Comparison of ENCODE assay signal across 1 cellular context in the genomic region with DNA sequence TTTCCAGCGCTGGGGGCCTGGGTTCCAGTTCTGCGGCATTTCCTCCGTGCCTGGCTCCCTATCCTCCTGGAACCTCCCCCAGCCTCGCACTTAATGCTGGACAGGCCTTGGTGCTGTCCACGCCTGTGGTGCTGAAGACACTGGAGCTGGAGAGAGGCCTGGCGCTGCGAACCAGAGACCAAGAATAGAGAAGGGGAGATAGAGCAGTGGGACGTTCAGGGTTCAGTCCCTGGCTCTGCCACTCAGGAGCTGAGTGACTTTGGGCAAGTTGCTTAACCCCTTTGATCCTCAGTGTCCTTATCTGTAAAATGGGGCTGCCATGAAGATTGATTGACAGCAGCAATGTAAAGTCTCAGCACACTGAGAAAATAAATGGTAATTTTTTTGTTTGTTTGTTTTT.
TF ChIP-seq lines count a peak whose summit lies in the region.

No MANE protein-coding gene starts in this region.

TF ChIP-seq in HepG2, 621 proteins besides CTCF, POLR2A, EP300 and RAD21 (continued from another document and continues in another):
- TF ChIP-seq, protein P1, sequence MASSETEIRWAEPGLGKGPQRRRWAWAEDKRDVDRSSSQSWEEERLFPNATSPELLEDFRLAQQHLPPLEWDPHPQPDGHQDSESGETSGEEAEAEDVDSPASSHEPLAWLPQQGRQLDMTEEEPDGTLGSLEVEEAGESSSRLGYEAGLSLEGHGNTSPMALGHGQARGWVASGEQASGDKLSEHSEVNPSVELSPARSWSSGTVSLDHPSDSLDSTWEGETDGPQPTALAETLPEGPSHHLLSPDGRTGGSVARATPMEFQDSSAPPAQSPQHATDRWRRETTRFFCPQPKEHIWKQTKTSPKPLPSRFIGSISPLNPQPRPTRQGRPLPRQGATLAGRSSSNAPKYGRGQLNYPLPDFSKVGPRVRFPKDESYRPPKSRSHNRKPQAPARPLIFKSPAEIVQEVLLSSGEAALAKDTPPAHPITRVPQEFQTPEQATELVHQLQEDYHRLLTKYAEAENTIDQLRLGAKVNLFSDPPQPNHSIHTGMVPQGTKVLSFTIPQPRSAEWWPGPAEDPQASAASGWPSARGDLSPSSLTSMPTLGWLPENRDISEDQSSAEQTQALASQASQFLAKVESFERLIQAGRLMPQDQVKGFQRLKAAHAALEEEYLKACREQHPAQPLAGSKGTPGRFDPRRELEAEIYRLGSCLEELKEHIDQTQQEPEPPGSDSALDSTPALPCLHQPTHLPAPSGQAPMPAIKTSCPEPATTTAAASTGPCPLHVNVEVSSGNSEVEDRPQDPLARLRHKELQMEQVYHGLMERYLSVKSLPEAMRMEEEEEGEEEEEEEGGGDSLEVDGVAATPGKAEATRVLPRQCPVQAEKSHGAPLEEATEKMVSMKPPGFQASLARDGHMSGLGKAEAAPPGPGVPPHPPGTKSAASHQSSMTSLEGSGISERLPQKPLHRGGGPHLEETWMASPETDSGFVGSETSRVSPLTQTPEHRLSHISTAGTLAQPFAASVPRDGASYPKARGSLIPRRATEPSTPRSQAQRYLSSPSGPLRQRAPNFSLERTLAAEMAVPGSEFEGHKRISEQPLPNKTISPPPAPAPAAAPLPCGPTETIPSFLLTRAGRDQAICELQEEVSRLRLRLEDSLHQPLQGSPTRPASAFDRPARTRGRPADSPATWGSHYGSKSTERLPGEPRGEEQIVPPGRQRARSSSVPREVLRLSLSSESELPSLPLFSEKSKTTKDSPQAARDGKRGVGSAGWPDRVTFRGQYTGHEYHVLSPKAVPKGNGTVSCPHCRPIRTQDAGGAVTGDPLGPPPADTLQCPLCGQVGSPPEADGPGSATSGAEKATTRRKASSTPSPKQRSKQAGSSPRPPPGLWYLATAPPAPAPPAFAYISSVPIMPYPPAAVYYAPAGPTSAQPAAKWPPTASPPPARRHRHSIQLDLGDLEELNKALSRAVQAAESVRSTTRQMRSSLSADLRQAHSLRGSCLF (CRISPR knock-in tag; IDR thresholded peaks at IDR 0.05; ENCODE audit: borderline replicate concordance) = peak; percentile 94; the same call in 1 of the 2 replicates
- TF ChIP-seq MAFF (IDR thresholded peaks at IDR 0.05; ENCODE audit: low read depth, low read length) (no peak), FOXC1 (CRISPR knock-in tag; IDR thresholded peaks at IDR 0.05; ENCODE audit: borderline replicate concordance) (no peak; the same call in 1 of the 2 replicates), ZBTB1 (CRISPR knock-in tag; IDR thresholded peaks at IDR 0.05; ENCODE audit: borderline replicate concordance) (peak; percentile 96), ETV6 (CRISPR knock-in tag; conservative IDR thresholded peaks at IDR 0.05) (peak; percentile 94; the same call in 1 of the 2 replicates), JARID2 (CRISPR knock-in tag; IDR thresholded peaks at IDR 0.05; ENCODE audit: insufficient replicate concordance) (peak; percentile 86), MAZ (IDR thresholded peaks at IDR 0.05; ENCODE audit: borderline replicate concordance, low read depth, low read length) (no peak), MAZ (CRISPR knock-in tag; IDR thresholded peaks at IDR 0.05; ENCODE audit: low read depth) (no peak), ZNF891 (CRISPR knock-in tag; IDR thresholded peaks at IDR 0.05) (peak; percentile 34; the same call in 1 of the 2 replicates), TARDBP (CRISPR knock-in tag; IDR thresholded peaks at IDR 0.05) (no peak), SMC3 (IDR thresholded peaks at IDR 0.05; ENCODE audit: low read length) (no peak), ZKSCAN5 (CRISPR knock-in tag; IDR thresholded peaks at IDR 0.05) (no peak), MIXL1 (CRISPR knock-in tag; IDR thresholded peaks at IDR 0.05) (peak; percentile 95), ZNF337 (CRISPR knock-in tag; IDR thresholded peaks at IDR 0.05; ENCODE audit: borderline replicate concordance, low read depth) (no peak), ZNF660 (CRISPR knock-in tag; IDR thresholded peaks at IDR 0.05; ENCODE audit: borderline replicate concordance, low read depth) (0 out of 2 replicates have a peak, but pooled peaks have one; percentile 41), GLI4 (CRISPR knock-in tag; IDR thresholded peaks at IDR 0.05; ENCODE audit: borderline replicate concordance) (no peak), MYNN (CRISPR knock-in tag; IDR thresholded peaks at IDR 0.05; ENCODE audit: low read depth) (peak; percentile 91; the same call in 1 of the 2 replicates), GPN1 (CRISPR knock-in tag; IDR thresholded peaks at IDR 0.05; ENCODE audit: borderline replicate concordance) (peak; percentile 98; the same call in 1 of the 2 replicates), DNMT3B (CRISPR knock-in tag; conservative IDR thresholded peaks at IDR 0.05) (peak; percentile 97; the same call in 1 of the 2 replicates), HDAC1 (CRISPR knock-in tag; IDR thresholded peaks at IDR 0.05) (no peak; the same call in 1 of the 2 replicates), ZNF224 (CRISPR knock-in tag; IDR thresholded peaks at IDR 0.05) (no peak), ERF (CRISPR knock-in tag; IDR thresholded peaks at IDR 0.05) (peak; percentile 98), WIZ (CRISPR knock-in tag; IDR thresholded peaks at IDR 0.05) (peak; percentile 98), RFX1 (IDR thresholded peaks at IDR 0.05) (no peak), NFE2 (CRISPR knock-in tag; IDR thresholded peaks at IDR 0.05) (peak; percentile 66; the same call in 1 of the 2 replicates), ARNTL (CRISPR knock-in tag; IDR thresholded peaks at IDR 0.05) (peak; percentile 68), ZSCAN31 (CRISPR knock-in tag; IDR thresholded peaks at IDR 0.05; ENCODE audit: low read depth) (peak; percentile 38; the same call in 1 of the 2 replicates), TSC22D2 (CRISPR knock-in tag; IDR thresholded peaks at IDR 0.05; ENCODE audit: borderline replicate concordance) (peak; percentile 99), REPIN1 (CRISPR knock-in tag; IDR thresholded peaks at IDR 0.05; ENCODE audit: borderline replicate concordance, low read depth) (peak; percentile 69), NFRKB (IDR thresholded peaks at IDR 0.05) (no peak)
- TF ChIP-seq, protein P2, sequence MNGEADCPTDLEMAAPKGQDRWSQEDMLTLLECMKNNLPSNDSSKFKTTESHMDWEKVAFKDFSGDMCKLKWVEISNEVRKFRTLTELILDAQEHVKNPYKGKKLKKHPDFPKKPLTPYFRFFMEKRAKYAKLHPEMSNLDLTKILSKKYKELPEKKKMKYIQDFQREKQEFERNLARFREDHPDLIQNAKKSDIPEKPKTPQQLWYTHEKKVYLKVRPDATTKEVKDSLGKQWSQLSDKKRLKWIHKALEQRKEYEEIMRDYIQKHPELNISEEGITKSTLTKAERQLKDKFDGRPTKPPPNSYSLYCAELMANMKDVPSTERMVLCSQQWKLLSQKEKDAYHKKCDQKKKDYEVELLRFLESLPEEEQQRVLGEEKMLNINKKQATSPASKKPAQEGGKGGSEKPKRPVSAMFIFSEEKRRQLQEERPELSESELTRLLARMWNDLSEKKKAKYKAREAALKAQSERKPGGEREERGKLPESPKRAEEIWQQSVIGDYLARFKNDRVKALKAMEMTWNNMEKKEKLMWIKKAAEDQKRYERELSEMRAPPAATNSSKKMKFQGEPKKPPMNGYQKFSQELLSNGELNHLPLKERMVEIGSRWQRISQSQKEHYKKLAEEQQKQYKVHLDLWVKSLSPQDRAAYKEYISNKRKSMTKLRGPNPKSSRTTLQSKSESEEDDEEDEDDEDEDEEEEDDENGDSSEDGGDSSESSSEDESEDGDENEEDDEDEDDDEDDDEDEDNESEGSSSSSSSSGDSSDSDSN (CRISPR knock-in tag; IDR thresholded peaks at IDR 0.05) = no peak
- TF ChIP-seq, protein P3, sequence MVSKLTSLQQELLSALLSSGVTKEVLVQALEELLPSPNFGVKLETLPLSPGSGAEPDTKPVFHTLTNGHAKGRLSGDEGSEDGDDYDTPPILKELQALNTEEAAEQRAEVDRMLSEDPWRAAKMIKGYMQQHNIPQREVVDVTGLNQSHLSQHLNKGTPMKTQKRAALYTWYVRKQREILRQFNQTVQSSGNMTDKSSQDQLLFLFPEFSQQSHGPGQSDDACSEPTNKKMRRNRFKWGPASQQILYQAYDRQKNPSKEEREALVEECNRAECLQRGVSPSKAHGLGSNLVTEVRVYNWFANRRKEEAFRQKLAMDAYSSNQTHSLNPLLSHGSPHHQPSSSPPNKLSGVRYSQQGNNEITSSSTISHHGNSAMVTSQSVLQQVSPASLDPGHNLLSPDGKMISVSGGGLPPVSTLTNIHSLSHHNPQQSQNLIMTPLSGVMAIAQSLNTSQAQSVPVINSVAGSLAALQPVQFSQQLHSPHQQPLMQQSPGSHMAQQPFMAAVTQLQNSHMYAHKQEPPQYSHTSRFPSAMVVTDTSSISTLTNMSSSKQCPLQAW (CRISPR knock-in tag; IDR thresholded peaks at IDR 0.05) = peak; percentile 62; the same call in 1 of the 2 replicates
- TF ChIP-seq, protein P4, sequence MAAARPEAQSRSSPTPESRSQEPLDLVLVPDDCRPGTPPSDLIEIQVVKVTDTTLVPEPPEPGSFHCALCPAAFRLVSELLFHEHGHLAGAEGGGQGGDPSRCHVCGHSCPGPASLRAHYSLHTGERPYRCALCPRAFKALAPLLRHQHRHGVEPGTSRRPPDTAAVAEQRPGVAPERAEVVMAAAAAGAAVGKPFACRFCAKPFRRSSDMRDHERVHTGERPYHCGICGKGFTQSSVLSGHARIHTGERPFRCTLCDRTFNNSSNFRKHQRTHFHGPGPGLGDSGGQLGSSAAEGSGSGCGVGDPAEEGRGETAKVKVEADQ (CRISPR knock-in tag; IDR thresholded peaks at IDR 0.05; ENCODE audit: borderline replicate concordance) = no peak
- TF ChIP-seq, protein P5, sequence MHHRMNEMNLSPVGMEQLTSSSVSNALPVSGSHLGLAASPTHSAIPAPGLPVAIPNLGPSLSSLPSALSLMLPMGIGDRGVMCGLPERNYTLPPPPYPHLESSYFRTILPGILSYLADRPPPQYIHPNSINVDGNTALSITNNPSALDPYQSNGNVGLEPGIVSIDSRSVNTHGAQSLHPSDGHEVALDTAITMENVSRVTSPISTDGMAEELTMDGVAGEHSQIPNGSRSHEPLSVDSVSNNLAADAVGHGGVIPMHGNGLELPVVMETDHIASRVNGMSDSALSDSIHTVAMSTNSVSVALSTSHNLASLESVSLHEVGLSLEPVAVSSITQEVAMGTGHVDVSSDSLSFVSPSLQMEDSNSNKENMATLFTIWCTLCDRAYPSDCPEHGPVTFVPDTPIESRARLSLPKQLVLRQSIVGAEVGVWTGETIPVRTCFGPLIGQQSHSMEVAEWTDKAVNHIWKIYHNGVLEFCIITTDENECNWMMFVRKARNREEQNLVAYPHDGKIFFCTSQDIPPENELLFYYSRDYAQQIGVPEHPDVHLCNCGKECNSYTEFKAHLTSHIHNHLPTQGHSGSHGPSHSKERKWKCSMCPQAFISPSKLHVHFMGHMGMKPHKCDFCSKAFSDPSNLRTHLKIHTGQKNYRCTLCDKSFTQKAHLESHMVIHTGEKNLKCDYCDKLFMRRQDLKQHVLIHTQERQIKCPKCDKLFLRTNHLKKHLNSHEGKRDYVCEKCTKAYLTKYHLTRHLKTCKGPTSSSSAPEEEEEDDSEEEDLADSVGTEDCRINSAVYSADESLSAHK (CRISPR knock-in tag; IDR thresholded peaks at IDR 0.05; ENCODE audit: borderline replicate concordance) = peak; percentile 89; the same call in 1 of the 2 replicates
- TF ChIP-seq, protein P6, sequence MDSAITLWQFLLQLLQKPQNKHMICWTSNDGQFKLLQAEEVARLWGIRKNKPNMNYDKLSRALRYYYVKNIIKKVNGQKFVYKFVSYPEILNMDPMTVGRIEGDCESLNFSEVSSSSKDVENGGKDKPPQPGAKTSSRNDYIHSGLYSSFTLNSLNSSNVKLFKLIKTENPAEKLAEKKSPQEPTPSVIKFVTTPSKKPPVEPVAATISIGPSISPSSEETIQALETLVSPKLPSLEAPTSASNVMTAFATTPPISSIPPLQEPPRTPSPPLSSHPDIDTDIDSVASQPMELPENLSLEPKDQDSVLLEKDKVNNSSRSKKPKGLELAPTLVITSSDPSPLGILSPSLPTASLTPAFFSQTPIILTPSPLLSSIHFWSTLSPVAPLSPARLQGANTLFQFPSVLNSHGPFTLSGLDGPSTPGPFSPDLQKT (CRISPR knock-in tag; IDR thresholded peaks at IDR 0.05; ENCODE audit: borderline replicate concordance) = no peak
- TF ChIP-seq, protein P7, sequence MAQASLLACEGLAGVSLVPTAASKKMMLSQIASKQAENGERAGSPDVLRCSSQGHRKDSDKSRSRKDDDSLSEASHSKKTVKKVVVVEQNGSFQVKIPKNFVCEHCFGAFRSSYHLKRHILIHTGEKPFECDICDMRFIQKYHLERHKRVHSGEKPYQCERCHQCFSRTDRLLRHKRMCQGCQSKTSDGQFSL (CRISPR knock-in tag; IDR thresholded peaks at IDR 0.05) = peak; percentile 77; the same call in 1 of the 2 replicates
- TF ChIP-seq, protein P8, sequence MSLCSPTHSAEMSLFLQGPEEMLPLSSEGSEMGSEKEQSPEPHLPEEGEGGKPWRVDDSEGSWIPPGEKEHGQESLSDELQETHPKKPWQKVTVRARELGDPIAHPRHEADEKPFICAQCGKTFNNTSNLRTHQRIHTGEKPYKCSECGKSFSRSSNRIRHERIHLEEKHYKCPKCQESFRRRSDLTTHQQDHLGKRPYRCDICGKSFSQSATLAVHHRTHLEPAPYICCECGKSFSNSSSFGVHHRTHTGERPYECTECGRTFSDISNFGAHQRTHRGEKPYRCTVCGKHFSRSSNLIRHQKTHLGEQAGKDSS (CRISPR knock-in tag; IDR thresholded peaks at IDR 0.05; ENCODE audit: borderline replicate concordance, low read depth) = peak; percentile 80; the same call in 1 of the 2 replicates
- TF ChIP-seq, protein P9, sequence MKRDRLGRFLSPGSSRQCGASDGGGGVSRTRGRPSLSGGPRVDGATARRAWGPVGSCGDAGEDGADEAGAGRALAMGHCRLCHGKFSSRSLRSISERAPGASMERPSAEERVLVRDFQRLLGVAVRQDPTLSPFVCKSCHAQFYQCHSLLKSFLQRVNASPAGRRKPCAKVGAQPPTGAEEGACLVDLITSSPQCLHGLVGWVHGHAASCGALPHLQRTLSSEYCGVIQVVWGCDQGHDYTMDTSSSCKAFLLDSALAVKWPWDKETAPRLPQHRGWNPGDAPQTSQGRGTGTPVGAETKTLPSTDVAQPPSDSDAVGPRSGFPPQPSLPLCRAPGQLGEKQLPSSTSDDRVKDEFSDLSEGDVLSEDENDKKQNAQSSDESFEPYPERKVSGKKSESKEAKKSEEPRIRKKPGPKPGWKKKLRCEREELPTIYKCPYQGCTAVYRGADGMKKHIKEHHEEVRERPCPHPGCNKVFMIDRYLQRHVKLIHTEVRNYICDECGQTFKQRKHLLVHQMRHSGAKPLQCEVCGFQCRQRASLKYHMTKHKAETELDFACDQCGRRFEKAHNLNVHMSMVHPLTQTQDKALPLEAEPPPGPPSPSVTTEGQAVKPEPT (CRISPR knock-in tag; IDR thresholded peaks at IDR 0.05; ENCODE audit: low read depth) = no peak
- TF ChIP-seq, protein P10, sequence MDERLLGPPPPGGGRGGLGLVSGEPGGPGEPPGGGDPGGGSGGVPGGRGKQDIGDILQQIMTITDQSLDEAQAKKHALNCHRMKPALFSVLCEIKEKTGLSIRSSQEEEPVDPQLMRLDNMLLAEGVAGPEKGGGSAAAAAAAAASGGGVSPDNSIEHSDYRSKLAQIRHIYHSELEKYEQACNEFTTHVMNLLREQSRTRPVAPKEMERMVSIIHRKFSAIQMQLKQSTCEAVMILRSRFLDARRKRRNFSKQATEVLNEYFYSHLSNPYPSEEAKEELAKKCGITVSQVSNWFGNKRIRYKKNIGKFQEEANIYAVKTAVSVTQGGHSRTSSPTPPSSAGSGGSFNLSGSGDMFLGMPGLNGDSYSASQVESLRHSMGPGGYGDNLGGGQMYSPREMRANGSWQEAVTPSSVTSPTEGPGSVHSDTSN (CRISPR knock-in tag; IDR thresholded peaks at IDR 0.05) = no peak
